21 cellular contexts compared by ENCODE assay signal in genomic region chr9:18759836-18760235, GRCh38.
"Had no signal": no experiment of that assay in that cellular context is flagged by ENCODE, and none has a peak within 500 bp of the region (broad histone marks: within the 10 kb centered on the region; RNA-seq: fewer than 3 reads in every experiment).

No MANE protein-coding gene starts in this region.

- H3K4me3 ChIP-seq: coronary artery, dorsolateral prefrontal cortex, hepatocyte, left ventricle myocardium inferior, lower lobe of right lung, pancreas, prostate gland, right lobe of liver, suprapubic skin, thyroid gland, uterus had no signal

- FAIRE-seq: pancreas had no signal

- H3K9me3 ChIP-seq: left ventricle myocardium inferior, lower lobe of right lung, pancreas, prostate gland, right lobe of liver, suprapubic skin, thyroid gland, uterus had no signal

- H3K36me3 ChIP-seq: left ventricle myocardium inferior, lower lobe of right lung, pancreas, prostate gland, right lobe of liver, suprapubic skin, thyroid gland, uterus had no signal

- H3K4me1 ChIP-seq: left ventricle myocardium inferior, lower lobe of right lung, pancreas, prostate gland, suprapubic skin, thyroid gland, uterus had no signal

- ATAC-seq: lower lobe of right lung; right lobe of liver; stimulated activated effector memory CD8-positive, alpha-beta T cell treated with anti-CD3 and anti-CD28 coated beads, Interleukin-12 subunit alpha, Interleukin-12 subunit beta, amount 100 ng/mL, for 72 hours; stimulated activated naive CD8-positive, alpha-beta T cell treated with anti-CD3 and anti-CD28 coated beads, Interleukin-15, Interleukin-2, amounts not matched to agents 100 U/mL and 50 U/mL, for 24 hours had no signal

- DNase-seq: dorsolateral prefrontal cortex; effector CD8-positive, alpha-beta T cell; foreskin melanocyte; head of caudate nucleus; left ventricle myocardium inferior; lower lobe of right lung; naive B cell; occipital lobe; pancreas; retina; right lobe of liver; stimulated activated CD4-positive, alpha-beta T cell treated with anti-CD3 and anti-CD28 coated beads, Interleukin-4, amount 100 ng/mL, for 1 hour; stimulated activated CD8-positive, alpha-beta memory T cell treated with anti-CD3 and anti-CD28 coated beads, Interleukin-4, amount 100 ng/mL, for 48 hours; stimulated activated naive CD8-positive, alpha-beta T cell treated with anti-CD3 and anti-CD28 coated beads, Interleukin-15, Interleukin-2, amounts not matched to agents 100 U/mL and 50 U/mL, for 24 hours; thyroid gland; uterus had no signal

- H3K27me3 ChIP-seq: dorsolateral prefrontal cortex, hepatocyte, pancreas, right lobe of liver, suprapubic skin, thyroid gland, uterus had no signal

- H3K27ac ChIP-seq: coronary artery, dorsolateral prefrontal cortex, hepatocyte, left ventricle myocardium inferior, lower lobe of right lung, pancreas, prostate gland, right lobe of liver, suprapubic skin, thyroid gland, uterus had no signal
